In the genomic region with DNA sequence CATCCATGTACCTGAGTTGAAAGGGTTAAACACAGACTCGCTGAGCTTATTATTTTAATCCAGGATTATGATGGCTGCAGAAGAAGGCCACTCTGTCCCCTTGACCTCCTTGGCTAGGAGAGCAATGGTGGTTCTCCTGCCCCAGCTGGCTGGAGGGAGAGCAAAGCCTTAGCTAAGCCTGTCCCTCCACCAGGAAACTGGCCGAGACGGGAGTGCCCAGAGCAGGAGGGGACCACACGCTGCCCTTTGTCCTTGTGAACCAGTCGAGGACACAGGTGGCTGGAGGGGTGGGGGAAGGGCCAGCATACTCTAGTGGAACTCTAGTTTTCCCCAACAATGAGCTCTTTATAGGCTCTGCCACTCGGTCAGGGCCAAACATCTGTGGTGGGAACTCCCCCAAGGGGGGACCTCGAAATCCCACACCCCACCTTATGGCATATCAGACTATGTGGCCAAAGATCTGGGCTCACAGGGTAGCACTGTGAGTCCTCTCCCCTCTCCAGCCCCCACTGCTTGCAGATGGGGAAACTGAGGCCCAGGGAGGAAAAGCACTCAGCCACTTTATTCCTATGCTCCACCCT, we compare ENCODE assay signal across 14 cellular contexts. TPM values are rescaled to one million over a fixed set of nuclear protein-coding genes. Genes with fewer than 3 reads are reported as not detected.
A peak's percentile ranks its signal among the peaks of the same experiment; 100 is the strongest.
DNase-seq lines count a peak whose midpoint lies in the region; ATAC-seq and TF ChIP-seq lines count a peak whose summit lies in the region.
"Had no signal": no experiment of that assay in that cellular context is flagged by ENCODE, and none has a peak within 500 bp of the region (broad histone marks: within the 10 kb centered on the region; RNA-seq: fewer than 3 reads in every experiment).

No MANE protein-coding gene starts in this region.

- H3K27me3 ChIP-seq in endodermal cell (ENCODE audit: control insufficient read depth, insufficient read depth, low read length, poor library complexity, severe bottlenecking) (no peaks in the 10 kb centered on the region), stomach smooth muscle (ENCODE audit: control insufficient read depth in 1 of 2, insufficient read depth in 2 of 2, low read length in 2 of 2) (no peaks in the 10 kb centered on the region)
- H3K27me3 ChIP-seq: breast epithelium had no signal

- H3K9me3 ChIP-seq in endodermal cell (ENCODE audit: control insufficient read depth, low read length): no peaks in the 10 kb centered on the region
- no peaks in the 10 kb centered on the region for H3K9me3 ChIP-seq in stomach smooth muscle (ENCODE audit: control insufficient read depth in 2 of 2, low read length in 2 of 2)
- H3K9me3 ChIP-seq: breast epithelium had no signal

- no peak for TF ChIP-seq CTCF in endodermal cell (conservative IDR thresholded peaks at IDR 0.05)

- no peak overlapping the region for H3K9ac ChIP-seq in endodermal cell (ENCODE audit: extremely low read depth, low read length, poor library complexity, severe bottlenecking)
- peak overlapping the region; percentile 42 to 52 for H3K9ac ChIP-seq in stomach smooth muscle (ENCODE audit: low read length in 2 of 2)
- H3K9ac ChIP-seq: GM23248 had no signal

- peaks cover 66% of the 10 kb centered on the region for H3K4me1 Mint-ChIP-seq in endodermal cell
- H3K4me1 Mint-ChIP-seq in stimulated activated naive B cell treated with anti-CD40 and anti-IgM and Interleukin-4, amounts not matched to agents 10 μg/mL and 1 μg/mL and 100 μg/mL, for 72 hours: peaks cover 20 to 58% of the 10 kb centered on the region in 2 donors
- H3K4me1 Mint-ChIP-seq: stimulated activated memory B cell treated with anti-CD40 and anti-IgM and Interleukin-4, amounts not matched to agents 10 μg/mL and 1 μg/mL and 100 μg/mL, for 72 hours had no signal

- peak overlapping the region; percentile 92 for H3K27ac ChIP-seq in endodermal cell (ENCODE audit: low read depth, low read length)
- peak overlapping the region; percentile 94 for H3K27ac ChIP-seq in stomach smooth muscle (ENCODE audit: low read length)
- H3K27ac ChIP-seq: GM23248 had no signal

- no peaks in the 10 kb centered on the region for H3K36me3 Mint-ChIP-seq in endodermal cell (ENCODE audit: low read depth)
- peaks cover 0 to 3% of the 10 kb centered on the region in 2 donors for H3K36me3 Mint-ChIP-seq in stimulated activated naive B cell treated with anti-CD40 and anti-IgM and Interleukin-4, amounts not matched to agents 10 μg/mL and 1 μg/mL and 100 μg/mL, for 72 hours
- H3K36me3 Mint-ChIP-seq: naive thymus-derived CD8-positive, alpha-beta T cell; stimulated activated memory B cell treated with anti-CD40 and anti-IgM and Interleukin-4, amounts not matched to agents 10 μg/mL and 1 μg/mL and 100 μg/mL, for 72 hours had no signal

- no peak overlapping the region for H3K4me3 ChIP-seq in endodermal cell (ENCODE audit: low read length)
- no peak overlapping the region for H3K4me3 ChIP-seq in stomach smooth muscle (ENCODE audit: low read length in 2 of 2)
- H3K4me3 ChIP-seq: GM23248 had no signal

- no peaks in the 10 kb centered on the region for H3K9me3 Mint-ChIP-seq in endodermal cell
- no peaks in the 10 kb centered on the region for H3K9me3 Mint-ChIP-seq in stimulated activated naive B cell treated with anti-CD40 and anti-IgM and Interleukin-4, amounts not matched to agents 10 μg/mL and 1 μg/mL and 100 μg/mL, for 72 hours
- H3K9me3 Mint-ChIP-seq: naive thymus-derived CD8-positive, alpha-beta T cell; stimulated activated memory B cell treated with anti-CD40 and anti-IgM and Interleukin-4, amounts not matched to agents 10 μg/mL and 1 μg/mL and 100 μg/mL, for 72 hours had no signal

- H3K36me3 ChIP-seq in endodermal cell (ENCODE audit: control insufficient read depth, insufficient read depth, low read length) (no peaks in the 10 kb centered on the region), stomach smooth muscle (ENCODE audit: control insufficient read depth in 2 of 2, insufficient read depth in 2 of 2, low read length in 2 of 2) (peaks cover 2 to 8% of the 10 kb centered on the region in 2 donors)
- H3K36me3 ChIP-seq: breast epithelium had no signal

- peaks cover 45% of the 10 kb centered on the region for H3K4me1 ChIP-seq in endodermal cell (ENCODE audit: control insufficient read depth, insufficient read depth, low read length)
- H3K4me1 ChIP-seq in stomach smooth muscle (ENCODE audit: control insufficient read depth, insufficient read depth, low read length): peaks cover 45% of the 10 kb centered on the region

- WGBS in endodermal cell (ENCODE audit: insufficient coverage in 1 of 2, insufficient read length in 1 of 2), 2 experiments: 60 to 73% methylated on average over 4 to 7 of the region's 7 CpGs

- no peaks in the 10 kb centered on the region for H3K27me3 Mint-ChIP-seq in endodermal cell (ENCODE audit: insufficient read depth)
- H3K27me3 Mint-ChIP-seq in stimulated activated naive B cell treated with anti-CD40 and anti-IgM and Interleukin-4, amounts not matched to agents 10 μg/mL and 1 μg/mL and 100 μg/mL, for 72 hours: peaks cover 9 to 21% of the 10 kb centered on the region in 2 donors

- DNase-seq in NCI-H69 (lab: John Stamatoyannopoulos, UW) (peak; percentile 57), endodermal cell (no peak), medulla oblongata (ENCODE audit: extremely low spot score) (peak; percentile 79), NCI-H446 (lab: John Stamatoyannopoulos, UW) (no peak), NOMO-1 treated with DMSO at 0.1 percent for 48 hours (lab: John Stamatoyannopoulos, UW; ENCODE audit: unreplicated experiment) (no peak)
- no peak for DNase-seq in stimulated activated naive B cell treated with anti-CD40 and anti-IgM and Interleukin-4, amounts not matched to agents 10 μg/mL and 1 μg/mL and 100 μg/mL, for 72 hours
- DNase-seq: activated CD4-positive, alpha-beta T cell treated with anti-CD3 and anti-CD28 coated beads for 48 hours; naive thymus-derived CD8-positive, alpha-beta T cell; NCI-H774; stimulated activated CD4-positive, alpha-beta T cell treated with anti-CD3 and anti-CD28 coated beads, Interleukin-1b, Interleukin-23, amount 100 ng/mL, for 48 hours had no signal

- H3K27ac Mint-ChIP-seq in endodermal cell: peak overlapping the region; percentile 33
- no peak overlapping the region for H3K27ac Mint-ChIP-seq in stimulated activated naive B cell treated with anti-CD40 and anti-IgM and Interleukin-4, amounts not matched to agents 10 μg/mL and 1 μg/mL and 100 μg/mL, for 72 hours
- H3K27ac Mint-ChIP-seq: stimulated activated memory B cell treated with anti-CD40 and anti-IgM and Interleukin-4, amounts not matched to agents 10 μg/mL and 1 μg/mL and 100 μg/mL, for 72 hours had no signal

- no peak for ATAC-seq in stimulated activated naive B cell treated with anti-CD40 and anti-IgM and Interleukin-4, amounts not matched to agents 10 μg/mL and 1 μg/mL and 100 μg/mL, for 72 hours (replicated peaks)
- ATAC-seq: naive thymus-derived CD8-positive, alpha-beta T cell; stimulated activated memory B cell treated with anti-CD40 and anti-IgM and Interleukin-4, amounts not matched to agents 10 μg/mL and 1 μg/mL and 100 μg/mL, for 72 hours had no signal

- H3K4me3 Mint-ChIP-seq in endodermal cell: no peak overlapping the region
- H3K4me3 Mint-ChIP-seq in stimulated activated naive B cell treated with anti-CD40 and anti-IgM and Interleukin-4, amounts not matched to agents 10 μg/mL and 1 μg/mL and 100 μg/mL, for 72 hours: no peak overlapping the region
- H3K4me3 Mint-ChIP-seq: naive thymus-derived CD8-positive, alpha-beta T cell; stimulated activated memory B cell treated with anti-CD40 and anti-IgM and Interleukin-4, amounts not matched to agents 10 μg/mL and 1 μg/mL and 100 μg/mL, for 72 hours had no signal

RNA-seq across cellular contexts. Expression of a gene that starts 12.9 kb away (rescaled TPM):
- total RNA-seq in endodermal cell: 1 to 10 TPM; 3.3 to 5.8 TPM
- 1.2 TPM for polyA plus RNA-seq in endodermal cell (2013, experiment 1 of 2)
- 1.3 TPM for polyA plus RNA-seq in endodermal cell (2013, experiment 2 of 2)

Comparison
In these comparisons a context has a peak if more than half of its experiments do, and no peak if none do; other contexts are left out.
1. DNase-seq: peak in NCI-H69 (single experiment) and medulla oblongata (single experiment); none in endodermal cell (single experiment), NCI-H446 (0 of 2), NOMO-1 treated with DMSO at 0.1 percent for 48 hours (single experiment) and stimulated activated naive B cell treated with anti-CD40 and anti-IgM and Interleukin-4, amounts not matched to agents 10 μg/mL and 1 μg/mL and 100 μg/mL, for 72 hours (single experiment).